Comparison of ENCODE assay signal across 12 cellular contexts in the genomic region with DNA sequence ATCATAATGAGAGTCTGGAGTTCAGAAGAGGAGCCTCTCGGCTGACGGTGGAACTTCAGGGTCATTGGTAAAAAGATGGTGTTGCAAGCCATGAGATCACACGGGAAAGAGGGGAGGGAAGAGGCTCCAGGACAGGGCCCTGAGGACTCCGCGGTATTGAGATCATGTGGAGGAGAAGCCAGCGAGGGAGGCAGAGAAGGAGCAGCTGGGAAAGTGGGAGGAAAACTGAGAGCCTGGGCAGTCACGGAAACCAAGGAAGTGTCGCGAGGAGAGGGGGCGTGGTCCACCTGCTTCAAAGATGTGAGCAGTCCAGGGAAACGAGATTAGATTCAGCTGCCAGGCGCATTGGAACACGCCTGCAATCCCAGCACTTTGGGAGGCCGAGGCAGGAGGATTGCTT. TPM values are rescaled to one million over a fixed set of nuclear protein-coding genes. Genes with fewer than 3 reads are reported as not detected.
A peak's percentile ranks its signal among the peaks of the same experiment; 100 is the strongest.
DNase-seq lines count a peak whose midpoint lies in the region; ATAC-seq and TF ChIP-seq lines count a peak whose summit lies in the region.
"Had no signal": no experiment of that assay in that cellular context is flagged by ENCODE, and none has a peak within 500 bp of the region (broad histone marks: within the 10 kb centered on the region; RNA-seq: fewer than 3 reads in every experiment).

No MANE protein-coding gene starts in this region.

- no peaks in the 10 kb centered on the region for H3K9me2 ChIP-seq in GM23338 (ENCODE audit: insufficient read depth)

- H3K79me2 ChIP-seq in GM23338 (replicated peaks; ENCODE audit: insufficient read depth), result no peaks in the 10 kb centered on the region

- no peak overlapping the region for H3K4me3 ChIP-seq in GM23338
- no peak overlapping the region for H3K4me3 ChIP-seq in tibial nerve
- H3K4me3 ChIP-seq: cardiac muscle cell had no signal

- H3K27me3 ChIP-seq in GM23338 (ENCODE audit: insufficient read depth) (no peaks in the 10 kb centered on the region), tibial nerve (peaks cover 0 to 37% of the 10 kb centered on the region in 2 donors)
- H3K27me3 ChIP-seq: cardiac muscle cell had no signal

- no peak overlapping the region for H3K27ac Mint-ChIP-seq in GM23338
- H3K27ac Mint-ChIP-seq: stimulated activated naive CD8-positive, alpha-beta T cell treated with anti-CD3 and anti-CD28 coated beads, Interleukin-15, amount 100 ng/mL, for 72 hours; T-cell had no signal

- CTCF ChIA-PET in RWPE1 (lab: Yijun Ruan, JAX), result interaction anchor here (0.7 kb wide), 1 partner anchor 279 kb away, joined by 5 read pairs; no protein-coding TSS in a partner anchor

- no peak for TF ChIP-seq CTCF in GM23338 (conservative IDR thresholded peaks at IDR 0.05; ENCODE audit: low read depth in 2 of 2)
- TF ChIP-seq CTCF in RWPE1 (conservative IDR thresholded peaks at IDR 0.05; ENCODE audit: low read depth), result no peak
- TF ChIP-seq CTCF in tibial nerve (IDR thresholded peaks at IDR 0.05), result no peak

- no peak overlapping the region for H3K27ac ChIP-seq in GM23338 (ENCODE audit: low read depth)
- no peak overlapping the region for H3K27ac ChIP-seq in RWPE1
- H3K27ac ChIP-seq in tibial nerve, result no peak overlapping the region
- H3K27ac ChIP-seq: cardiac muscle cell had no signal

- 57 to 59% methylated on average over 14 of the region's 14 CpGs for WGBS in tibial nerve, 2 donors

- peak; percentile 36 for DNase-seq in A172 (ENCODE audit: low spot score)
- no peak for DNase-seq in GM23338 (ENCODE audit: low spot score)
- peak; percentile 15 for DNase-seq in RWPE1 (ENCODE audit: low spot score)
- DNase-seq in islet precursor cell, result peak; percentile 50
- no peak for DNase-seq in tibial nerve (ENCODE audit: low spot score in 2 of 2)
- no peak for DNase-seq in activated CD4-positive, CD25-positive, alpha-beta regulatory T cell treated with anti-CD3 and anti-CD28 coated beads, Interleukin-2, amount 50 U/mL, for 72 hours
- DNase-seq: NCI-H446; stimulated activated naive CD8-positive, alpha-beta T cell treated with anti-CD3 and anti-CD28 coated beads, Interleukin-15, amount 100 ng/mL, for 72 hours; T-cell had no signal

- H3F3A ChIP-seq in GM23338 (replicated peaks; ENCODE audit: low read depth), result no peaks in the 10 kb centered on the region

- H3K4me1 Mint-ChIP-seq in GM23338, result peaks cover 28% of the 10 kb centered on the region

- H3K4me1 ChIP-seq in GM23338 (ENCODE audit: insufficient read depth) (peaks cover 18% of the 10 kb centered on the region; the same call in 1 of the 2 replicates), tibial nerve (no peaks in the 10 kb centered on the region)

- peaks cover 3% of the 10 kb centered on the region for H3K27me3 Mint-ChIP-seq in GM23338 (ENCODE audit: insufficient read depth, low read depth, poor library complexity)

- H4K20me1 ChIP-seq in GM23338 (replicated peaks; ENCODE audit: insufficient read depth), result no peaks in the 10 kb centered on the region

- H3K4me2 ChIP-seq in GM23338, result no peak overlapping the region

- POLR2A ChIA-PET in RWPE1 (lab: Yijun Ruan, JAX; ENCODE audit: low non-redundant PET), result no interaction called here

- no peak for TF ChIP-seq EP300 in tibial nerve (IDR thresholded peaks at IDR 0.05)

- no peaks in the 10 kb centered on the region for H3K36me3 Mint-ChIP-seq in GM23338 (ENCODE audit: low read depth)
- H3K36me3 Mint-ChIP-seq: T-cell had no signal

- H3K9me3 Mint-ChIP-seq in GM23338, result no peaks in the 10 kb centered on the region
- H3K9me3 Mint-ChIP-seq: stimulated activated naive CD8-positive, alpha-beta T cell treated with anti-CD3 and anti-CD28 coated beads, Interleukin-15, amount 100 ng/mL, for 72 hours had no signal

- ATAC-seq in GM23338 (no peak), HG02852 (IDR thresholded peaks at IDR 0.05; ENCODE audit: unreplicated experiment) (no peak), HG02938 (IDR thresholded peaks at IDR 0.05; ENCODE audit: unreplicated experiment) (no peak)
- ATAC-seq: stimulated activated naive CD8-positive, alpha-beta T cell treated with anti-CD3 and anti-CD28 coated beads, Interleukin-15, amount 100 ng/mL, for 72 hours; T-cell had no signal

- H3K9me3 ChIP-seq in tibial nerve, result peaks cover 0 to 9% (median 0%) of the 10 kb centered on the region in 4 donors

- H3K4me3 Mint-ChIP-seq in GM23338, result no peak overlapping the region
- H3K4me3 Mint-ChIP-seq: stimulated activated naive CD8-positive, alpha-beta T cell treated with anti-CD3 and anti-CD28 coated beads, Interleukin-15, amount 100 ng/mL, for 72 hours had no signal

- no peak for TF ChIP-seq POLR2A in tibial nerve (IDR thresholded peaks at IDR 0.05)

- peak overlapping the region; percentile 43; the same call in 1 of the 2 replicates for H2AFZ ChIP-seq in GM23338

- H3K36me3 ChIP-seq in GM23338 (ENCODE audit: insufficient read depth) (no peaks in the 10 kb centered on the region), tibial nerve (no peaks in the 10 kb centered on the region)
- H3K36me3 ChIP-seq: cardiac muscle cell had no signal

TF ChIP-seq in GM23338, 12 proteins besides CTCF, POLR2A, EP300 and RAD21:
- TF ChIP-seq CREB1 (CRISPR knock-in tag; IDR thresholded peaks at IDR 0.05; ENCODE audit: low read depth) (no peak), EZH2 (IDR thresholded peaks at IDR 0.05; ENCODE audit: low read depth, unreplicated experiment) (no peak), NANOG (IDR thresholded peaks at IDR 0.05; ENCODE audit: borderline replicate concordance) (no peak), STAT1 (IDR thresholded peaks at IDR 0.05; ENCODE audit: unreplicated experiment) (no peak)

RNA-seq across cellular contexts. Expression of a gene that starts 27.7 kb away (rescaled TPM):
- 0.45 and 0.48 TPM in 2 replicates for total RNA-seq in A172 (2014; rRNA removed; shearing (Covaris generic))
- 59.8 and 68.1 TPM in 2 replicates for total RNA-seq in GM23338 (2014; rRNA removed; shearing (Covaris generic))
- 23.9 and 25.5 TPM in 2 replicates for polyA plus RNA-seq in GM23338 (2016; fragmentation: Nextera tagmentation; extraction: Ambion mirVana)
- total RNA-seq in tibial nerve, result under 1 TPM in 2 of 4 donors, not detected in 2; 0.22 to 0.30 TPM

RNA-seq across cellular contexts. Expression of a gene that starts 52.9 kb away (rescaled TPM):
- total RNA-seq in A172 (2014; rRNA removed; shearing (Covaris generic)), result 127 and 151 TPM in 2 replicates
- 116 and 178 TPM in 2 replicates for total RNA-seq in GM23338 (2014; rRNA removed; shearing (Covaris generic))
- 83.9 and 89.8 TPM in 2 replicates for polyA plus RNA-seq in GM23338 (2016; fragmentation: Nextera tagmentation; extraction: Ambion mirVana)
- total RNA-seq in tibial nerve, result 100 to 1,000 TPM; 105 to 166 (median 141) TPM

Comparison
In these comparisons a context has a peak if more than half of its experiments do, and no peak if none do; other contexts are left out.
1. DNase-seq: peak in A172 (single experiment), RWPE1 (single experiment) and islet precursor cell (single experiment); none in GM23338 (single experiment), tibial nerve (0 of 2) and activated CD4-positive, CD25-positive, alpha-beta regulatory T cell treated with anti-CD3 and anti-CD28 coated beads, Interleukin-2, amount 50 U/mL, for 72 hours (single experiment).
2. RNA of a gene that starts 27.7 kb away (total RNA-seq): 59.8 to 68.1 TPM in GM23338; 0.45 to 0.48 TPM in A172 and 0.22 to 0.30 TPM in tibial nerve; every median in the first group is over 10 times any median in the second.